11 cellular contexts compared by ENCODE assay signal in genomic region chr10:46539596-46540411, GRCh38. TPM values are rescaled to one million over a fixed set of nuclear protein-coding genes. Genes with fewer than 3 reads are reported as not detected.
DNase-seq lines count a peak whose midpoint lies in the region; ATAC-seq and TF ChIP-seq lines count a peak whose summit lies in the region.
"Had no signal": no experiment of that assay in that cellular context is flagged by ENCODE, and none has a peak within 500 bp of the region (broad histone marks: within the 10 kb centered on the region; RNA-seq: fewer than 3 reads in every experiment).

No MANE protein-coding gene starts in this region.

- BruUV-seq in Caco-2 (replicated peaks; lab: Mats Ljungman, UMichigan) (no TSS peak), PC-3 (replicated peaks; lab: Mats Ljungman, UMichigan) (no TSS peak)

- no peak overlapping the region for H2BK5ac ChIP-seq in mesendoderm (ENCODE audit: low read length)

- ATAC-seq in PC-3 (no peak), HG02870 (IDR thresholded peaks at IDR 0.05; ENCODE audit: unreplicated experiment) (no peak), HG02981 (IDR thresholded peaks at IDR 0.05; ENCODE audit: unreplicated experiment) (no peak)

- no peak overlapping the region for H2AK5ac ChIP-seq in mesendoderm (ENCODE audit: low read length)

- peaks cover 55% of the 10 kb centered on the region for H3K4me1 Mint-ChIP-seq in Caco-2 (ENCODE audit: low read depth, unreplicated experiment)

- H3K27me3 ChIP-seq in Caco-2 (replicated peaks; ENCODE audit: control insufficient read depth, insufficient read depth, low read length) (no peaks in the 10 kb centered on the region), PC-3 (ENCODE audit: low read length) (no peaks in the 10 kb centered on the region), mesendoderm (ENCODE audit: insufficient read depth, low read length, poor library complexity) (no peaks in the 10 kb centered on the region)
- H3K27me3 ChIP-seq: ovary had no signal

- peaks cover 9% of the 10 kb centered on the region for H3K9me3 Mint-ChIP-seq in Caco-2 (ENCODE audit: unreplicated experiment)

- no peak overlapping the region for H3K4me2 ChIP-seq in PC-3 (ENCODE audit: low read length)
- no peak overlapping the region for H3K4me2 ChIP-seq in mesendoderm (ENCODE audit: low read length)

- no peak overlapping the region for H4K8ac ChIP-seq in mesendoderm (ENCODE audit: low read depth, low read length)

- H3K79me2 ChIP-seq in PC-3 (ENCODE audit: low read length) (no peaks in the 10 kb centered on the region), mesendoderm (ENCODE audit: control insufficient read depth, insufficient read depth, low read length) (no peaks in the 10 kb centered on the region)

- no peak overlapping the region for H3K56ac ChIP-seq in mesendoderm (ENCODE audit: low read length)

- H4K5ac ChIP-seq in mesendoderm (ENCODE audit: low read length): no peak overlapping the region

- H3K9me2 ChIP-seq in PC-3 (replicated peaks; ENCODE audit: low read length): no peaks in the 10 kb centered on the region

- no peak overlapping the region for H3K18ac ChIP-seq in mesendoderm (ENCODE audit: low read length)

- H3K9ac ChIP-seq in PC-3 (ENCODE audit: low read length) (no peak overlapping the region), mesendoderm (ENCODE audit: low read length) (no peak overlapping the region)

- H3K36me3 ChIP-seq in Caco-2 (ENCODE audit: control insufficient read depth, insufficient read depth, low read length) (no peaks in the 10 kb centered on the region), PC-3 (ENCODE audit: low read depth, low read length) (no peaks in the 10 kb centered on the region), mesendoderm (ENCODE audit: control insufficient read depth, insufficient read depth, low read length) (no peaks in the 10 kb centered on the region)
- H3K36me3 ChIP-seq: ovary had no signal

- intact Hi-C loops in Caco-2 (cut with micrococcal nuclease; ENCODE audit: unreplicated experiment): loop anchor here (1.0 kb wide), 1 partner anchor 12 kb away; no protein-coding TSS in a partner anchor
- intact Hi-C loops in PC-3 (cut with micrococcal nuclease): no loop called here

- POLR2A ChIA-PET in Caco-2 (lab: Charles Lee): interaction anchor here (0.8 to 1.5 kb wide), 4 partner anchors 9 to 1452 kb away, joined by 3 to 6 read pairs (median 4); no protein-coding TSS in a partner anchor
- POLR2A ChIA-PET in PC-3 (lab: Charles Lee; ENCODE audit: unreplicated experiment): no interaction called here

- H3F3A ChIP-seq in PC-3 (ENCODE audit: low read length, unreplicated experiment): no peaks in the 10 kb centered on the region

- no peak overlapping the region for H3K23ac ChIP-seq in mesendoderm (ENCODE audit: low read length)

- H3K27ac ChIP-seq in PC-3 (ENCODE audit: low read length) (no peak overlapping the region), mesendoderm (ENCODE audit: low read depth, low read length) (no peak overlapping the region)
- H3K27ac ChIP-seq: ovary had no signal

- peak overlapping the region; percentile 98 for H3K27ac Mint-ChIP-seq in Caco-2 (ENCODE audit: unreplicated experiment)

- H3K27me3 Mint-ChIP-seq in Caco-2 (ENCODE audit: insufficient read depth, unreplicated experiment): no peaks in the 10 kb centered on the region

- H3K4me1 ChIP-seq in Caco-2: peaks cover 53% of the 10 kb centered on the region
- peaks cover 9% of the 10 kb centered on the region for H3K4me1 ChIP-seq in PC-3 (ENCODE audit: insufficient read depth, low read length)
- H3K4me1 ChIP-seq in mesendoderm (ENCODE audit: control insufficient read depth, low read depth, low read length): peaks cover 12% of the 10 kb centered on the region

- no peaks in the 10 kb centered on the region for H4K20me1 ChIP-seq in PC-3 (ENCODE audit: low read length)

- peak overlapping the region; percentile 54 for H3K4me3 Mint-ChIP-seq in Caco-2 (ENCODE audit: unreplicated experiment)

- no peaks in the 10 kb centered on the region for H3K79me1 ChIP-seq in mesendoderm (ENCODE audit: low read length)

- DNase-seq in Caco-2: peak; percentile 90 to 94
- DNase-seq in PC-3: no peak
- DNase-seq in fibroblast of the aortic adventitia (ENCODE audit: low read depth): peak; percentile 86
- DNase-seq in non-pigmented ciliary epithelial cell (ENCODE audit: low read depth): peak; percentile 77
- DNase-seq in mesenteric fat pad (ENCODE audit: low spot score): no peak
- no peak for DNase-seq in mesendoderm
- DNase-seq: amygdala, NCI-H1092 treated with DMSO at 0.1 percent for 48 hours had no signal

- H3K9me3 ChIP-seq in Caco-2 (peaks cover 8% of the 10 kb centered on the region), PC-3 (ENCODE audit: low read length) (no peaks in the 10 kb centered on the region)
- H3K9me3 ChIP-seq: ovary had no signal

- CTCF ChIA-PET in Caco-2 (lab: Charles Lee) (interaction anchor here (1.2 to 2.0 kb wide), 6 partner anchors 9 to 1236 kb away, joined by 3 to 8 read pairs (median 5); no protein-coding TSS in a partner anchor), PC-3 (lab: Charles Lee) (no interaction called here)

- H2BK15ac ChIP-seq in mesendoderm (replicated peaks; ENCODE audit: low read depth): no peak overlapping the region

- H3K4me3 ChIP-seq in Caco-2 (ENCODE audit: low read depth, low read length): no peak overlapping the region
- no peak overlapping the region for H3K4me3 ChIP-seq in PC-3 (ENCODE audit: low read length)
- H3K4me3 ChIP-seq in fibroblast of the aortic adventitia (ENCODE audit: low read depth, low read length): peak overlapping the region; percentile 7
- no peak overlapping the region for H3K4me3 ChIP-seq in mesendoderm (ENCODE audit: low read length)
- H3K4me3 ChIP-seq: ovary had no signal

- peak overlapping the region; percentile 29 for H2AFZ ChIP-seq in PC-3 (ENCODE audit: low read length)

- no CpG with 5 or more reads among the region's 14 CpGs for WGBS in mesendoderm (ENCODE audit: extremely low coverage, insufficient coverage, low lambda C conversion rate)

- H3K4ac ChIP-seq in mesendoderm (ENCODE audit: low read depth, low read length): no peak overlapping the region

- no peak overlapping the region for H2BK120ac ChIP-seq in mesendoderm (ENCODE audit: low read depth, low read length)

- H3K36me3 Mint-ChIP-seq in Caco-2 (ENCODE audit: insufficient read depth, unreplicated experiment): peaks cover 19% of the 10 kb centered on the region

- TF ChIP-seq CTCF in Caco-2 (IDR thresholded peaks at IDR 0.05; ENCODE audit: insufficient read depth in 1 of 2, low read depth in 1 of 2, low read length in 1 of 2, severe bottlenecking in 1 of 2, unreplicated experiment in 1 of 2) (no peak), PC-3 (conservative IDR thresholded peaks at IDR 0.05; ENCODE audit: low read depth, low read length) (no peak), fibroblast of the aortic adventitia (IDR thresholded peaks at IDR 0.05; ENCODE audit: insufficient read depth, low read length) (no peak)

RNA-seq across cellular contexts. Expression of gene GPRIN2, which starts 16.7 kb away (rescaled TPM):
- total RNA-seq in Caco-2 (2022) (3.0 and 3.7 TPM in 2 replicates), PC-3 (2014; rRNA removed) (3.1 and 5.8 TPM in 2 replicates), fibroblast of the aortic adventitia (ENCODE audit: low replicate concordance) (not detected in 2 replicates), mesenteric fat pad (not detected)
- polyA plus RNA-seq in mesendoderm (2013, experiment 1 of 2): 3.0 TPM
- polyA plus RNA-seq in mesendoderm (2013, experiment 2 of 2): 3.0 TPM

RNA-seq across cellular contexts. Expression of gene SYT15, which starts 39.1 kb away (rescaled TPM):
- total RNA-seq in Caco-2 (2022) (0.43 and 0.60 TPM in 2 replicates), PC-3 (2014; rRNA removed) (not detected in 2 replicates), fibroblast of the aortic adventitia (ENCODE audit: low replicate concordance) (under 0.01 and 0.41 TPM in 2 replicates), mesenteric fat pad (6.3 TPM)
- polyA plus RNA-seq in mesendoderm (2013, experiment 1 of 2): 0.48 TPM
- polyA plus RNA-seq in mesendoderm (2013, experiment 2 of 2): 0.88 TPM

Comparison
In these comparisons a context has a peak if more than half of its experiments do, and no peak if none do; other contexts are left out.
1. DNase-seq: peak in Caco-2 (2 of 2), fibroblast of the aortic adventitia (single experiment) and non-pigmented ciliary epithelial cell (single experiment); none in PC-3 (single experiment), mesenteric fat pad (single experiment) and mesendoderm (single experiment).